Comparison of ENCODE assay signal across 8 cellular contexts in genomic region chr5:159286420-159287035, GRCh38. TPM values are rescaled to one million over a fixed set of nuclear protein-coding genes. Genes with fewer than 3 reads are reported as not detected.
DNase-seq lines count a peak whose midpoint lies in the region; ATAC-seq and TF ChIP-seq lines count a peak whose summit lies in the region.

No MANE protein-coding gene starts in this region.

- no peaks in the 10 kb centered on the region for H3K4me1 Mint-ChIP-seq in activated CD4-positive, alpha-beta memory T cell treated with anti-CD3 and anti-CD28 coated beads for 36 hours (ENCODE audit: low read depth)

- H3K9ac ChIP-seq in OCI-LY3 (ENCODE audit: low read length): peak overlapping the region; percentile 28; the same call in 1 of the 2 replicates
- no peak overlapping the region for H3K9ac ChIP-seq in neural cell (ENCODE audit: low read length)

- H3K4me2 ChIP-seq in OCI-LY3 (ENCODE audit: low read length): peak overlapping the region; percentile 43
- H3K4me2 ChIP-seq in neural cell (ENCODE audit: low read length): no peak overlapping the region

- H3K9me3 Mint-ChIP-seq in activated CD4-positive, alpha-beta memory T cell treated with anti-CD3 and anti-CD28 coated beads for 36 hours: no peaks in the 10 kb centered on the region

- POLR2A ChIA-PET in activated CD4-positive, alpha-beta memory T cell treated with anti-CD3 and anti-CD28 coated beads for 36 hours (lab: Charles Lee): no interaction called here

- no peaks in the 10 kb centered on the region for H3K9me2 ChIP-seq in neural cell (ENCODE audit: insufficient read depth, low read length)

- H4K20me1 ChIP-seq in OCI-LY3 (ENCODE audit: insufficient read depth, low read length) (no peaks in the 10 kb centered on the region), neural cell (ENCODE audit: insufficient read depth) (no peaks in the 10 kb centered on the region)

- TF ChIP-seq EP300 in neural cell (conservative IDR thresholded peaks at IDR 0.05; ENCODE audit: poor library complexity, severe bottlenecking): no peak

- peak; percentile 79 for TF ChIP-seq RAD21 in neural cell (conservative IDR thresholded peaks at IDR 0.05)

- no peak overlapping the region for H3K27ac Mint-ChIP-seq in activated CD4-positive, alpha-beta memory T cell treated with anti-CD3 and anti-CD28 coated beads for 36 hours

- no peak for TF ChIP-seq POLR2A in vagina (IDR thresholded peaks at IDR 0.05)

- H3K36me3 Mint-ChIP-seq in activated CD4-positive, alpha-beta memory T cell treated with anti-CD3 and anti-CD28 coated beads for 36 hours: peaks cover 8% of the 10 kb centered on the region

- ATAC-seq in GM18867 (IDR thresholded peaks at IDR 0.05; ENCODE audit: unreplicated experiment): peak; percentile 49
- no peak for ATAC-seq in GM18519 (IDR thresholded peaks at IDR 0.05; ENCODE audit: low FRiP score, unreplicated experiment)

- TF ChIP-seq CTCF in OCI-LY3 (IDR thresholded peaks at IDR 0.05; ENCODE audit: low read depth, low read length) (peak; percentile 71), epithelial cell of esophagus (IDR thresholded peaks at IDR 0.05; ENCODE audit: insufficient read depth, low read depth, low read length, missing control alignments) (peak; percentile 59), neural cell (IDR thresholded peaks at IDR 0.05; ENCODE audit: poor library complexity, severe bottlenecking) (peak; percentile 67), vagina (IDR thresholded peaks at IDR 0.05) (peak in 1 of 3 experiments; percentile 33)

- no peaks in the 10 kb centered on the region for H3F3A ChIP-seq in neural cell (ENCODE audit: insufficient read depth, low read length, poor library complexity, severe bottlenecking)

- H3K27me3 Mint-ChIP-seq in activated CD4-positive, alpha-beta memory T cell treated with anti-CD3 and anti-CD28 coated beads for 36 hours: no peaks in the 10 kb centered on the region

- no peaks in the 10 kb centered on the region for H3K27me3 ChIP-seq in OCI-LY3 (ENCODE audit: low read depth, low read length)
- no peaks in the 10 kb centered on the region for H3K27me3 ChIP-seq in neural cell (ENCODE audit: insufficient read depth, low read depth, low read length)
- no peaks in the 10 kb centered on the region for H3K27me3 ChIP-seq in vagina

- H2AFZ ChIP-seq in OCI-LY3 (ENCODE audit: low read depth, low read length) (no peak overlapping the region), neural cell (ENCODE audit: low read depth, low read length) (no peak overlapping the region)

- H3K4me1 ChIP-seq in OCI-LY3 (ENCODE audit: low read length) (peaks cover 30% of the 10 kb centered on the region), vagina (no peaks in the 10 kb centered on the region)

- CTCF ChIA-PET in activated CD4-positive, alpha-beta memory T cell treated with anti-CD3 and anti-CD28 coated beads for 36 hours (lab: Charles Lee): interaction anchor here (0.6 to 2.2 kb wide), 9 partner anchors 31 to 701 kb away, joined by 3 to 15 read pairs (median 3); no protein-coding TSS in a partner anchor

- H3K4me3 Mint-ChIP-seq in activated CD4-positive, alpha-beta memory T cell treated with anti-CD3 and anti-CD28 coated beads for 36 hours: no peak overlapping the region

- H3K4me3 ChIP-seq in OCI-LY3 (ENCODE audit: low read length) (no peak overlapping the region), epithelial cell of esophagus (ENCODE audit: low read length) (no peak overlapping the region), neural cell (ENCODE audit: low read length) (no peak overlapping the region), vagina (no peak overlapping the region)

- intact Hi-C loops in vagina (cut with DNase I): no loop called here
- intact Hi-C loops in activated CD4-positive, alpha-beta memory T cell treated with anti-CD3 and anti-CD28 coated beads for 36 hours (cut with micrococcal nuclease): loop anchor here (1.0 to 2.0 kb wide), 2 partner anchors 630 to 701 kb away; partner anchors contain the start of gene ADRA1B

- H3K79me2 ChIP-seq in OCI-LY3 (ENCODE audit: low read length) (no peaks in the 10 kb centered on the region), neural cell (replicated peaks; ENCODE audit: insufficient read depth, low read length) (no peaks in the 10 kb centered on the region)

- H3K36me3 ChIP-seq in OCI-LY3 (replicated peaks; ENCODE audit: low read depth, low read length) (peaks cover 4% of the 10 kb centered on the region), neural cell (ENCODE audit: insufficient read depth, low read length) (peaks cover 7% of the 10 kb centered on the region), vagina (no peaks in the 10 kb centered on the region)

- no peaks in the 10 kb centered on the region for H3K9me3 ChIP-seq in OCI-LY3 (ENCODE audit: insufficient read depth, low read length)
- H3K9me3 ChIP-seq in neural cell (ENCODE audit: low read length): no peaks in the 10 kb centered on the region
- H3K9me3 ChIP-seq in vagina: no peaks in the 10 kb centered on the region

- H3K27ac ChIP-seq in OCI-LY3 (ENCODE audit: low read length) (peak overlapping the region; percentile 22; the same call in 1 of the 2 replicates), neural cell (ENCODE audit: low read length) (no peak overlapping the region), vagina (no peak overlapping the region)

- DNase-seq in Ammon's horn (ENCODE audit: low spot score) (peak; percentile 58), epithelial cell of esophagus (ENCODE audit: low read depth) (peak; percentile 63), vagina (ENCODE audit: extremely low spot score in 2 of 2) (no peak)
- no peak for DNase-seq in activated CD4-positive, alpha-beta memory T cell treated with anti-CD3 and anti-CD28 coated beads for 36 hours

TF ChIP-seq in neural cell, 6 proteins besides CTCF, POLR2A, EP300 and RAD21:
- TF ChIP-seq SMC3 (conservative IDR thresholded peaks at IDR 0.05; ENCODE audit: poor library complexity): peak; percentile 77
- TF ChIP-seq REST (IDR thresholded peaks at IDR 0.05; ENCODE audit: borderline replicate concordance): no peak

RNA-seq across cellular contexts. Expression of gene UBLCP1, which starts 23.4 kb away (rescaled TPM):
- 34.9 and 42.5 TPM in 2 replicates for polyA plus RNA-seq in neural cell
- 32.6 and 35.4 TPM in 2 replicates for polyA minus RNA-seq in neural cell
- 15.0 TPM for total RNA-seq in vagina
- total RNA-seq in activated CD4-positive, alpha-beta memory T cell treated with anti-CD3 and anti-CD28 coated beads for 36 hours: 10 to 100 TPM; 32.9 to 34.4 TPM

RNA-seq across cellular contexts. Expression of gene IL12B, which starts 43.8 kb away (rescaled TPM):
- polyA plus RNA-seq in neural cell: not detected in 2 replicates
- polyA minus RNA-seq in neural cell: not detected in 2 replicates
- not detected for total RNA-seq in vagina
- not detected for total RNA-seq in activated CD4-positive, alpha-beta memory T cell treated with anti-CD3 and anti-CD28 coated beads for 36 hours

Comparison
In these comparisons a context has a peak if more than half of its experiments do, and no peak if none do; other contexts are left out.
1. DNase-seq: peak in Ammon's horn (single experiment) and epithelial cell of esophagus (single experiment); none in vagina (0 of 2) and activated CD4-positive, alpha-beta memory T cell treated with anti-CD3 and anti-CD28 coated beads for 36 hours (single experiment).